In genomic region chr10:47164126-47164799, GRCh38 we compare ENCODE assay signal across 13 cellular contexts.
A peak's percentile ranks its signal among the peaks of the same experiment; 100 is the strongest.
DNase-seq lines count a peak whose midpoint lies in the region; ATAC-seq and TF ChIP-seq lines count a peak whose summit lies in the region.
"Had no signal": no experiment of that assay in that cellular context is flagged by ENCODE, and none has a peak within 500 bp of the region (broad histone marks: within the 10 kb centered on the region; RNA-seq: fewer than 3 reads in every experiment).

No MANE protein-coding gene starts in this region.

- H3K27ac Mint-ChIP-seq in CD4-positive, alpha-beta memory T cell: peak overlapping the region in 6 of 7 donors; percentile 42 to 85 (median 60)
- H3K27ac Mint-ChIP-seq in naive thymus-derived CD4-positive, alpha-beta T cell: peak overlapping the region in 8 of 9 donors; percentile 96 to 100 (median 99)

- H3K27me3 ChIP-seq in CD4-positive, alpha-beta memory T cell (ENCODE audit: insufficient read depth, low read length): no peaks in the 10 kb centered on the region
- H3K27me3 ChIP-seq in naive thymus-derived CD4-positive, alpha-beta T cell (ENCODE audit: control insufficient read depth in 2 of 2, insufficient read depth in 2 of 2, low read length in 2 of 2): no peaks in the 10 kb centered on the region
- H3K27me3 ChIP-seq: Peyer's patch had no signal

- in situ Hi-C loops in astrocyte of the spinal cord (cut with HindIII; ENCODE audit: low sequenced_read_pairs): no loop called here

- DNase-seq in CD4-positive, alpha-beta memory T cell: no peak
- DNase-seq in astrocyte of the spinal cord (ENCODE audit: low read depth, low spot score) (peak; percentile 86), SIG-M5 treated with dmso at 0.1 percent for 504 hours (lab: John Stamatoyannopoulos, UW; ENCODE audit: unreplicated experiment) (no peak), NCI-H82 (lab: John Stamatoyannopoulos, UW) (no peak), iPS-NIHi11 (ENCODE audit: low spot score) (no peak), NCI-H748 treated with DMSO at 0.1 percent for 48 hours (lab: John Stamatoyannopoulos, UW) (no peak)
- no peak for DNase-seq in naive thymus-derived CD4-positive, alpha-beta T cell
- DNase-seq: cerebellar nuclear complex, GOT3, left ventricle myocardium inferior, Peyer's patch had no signal

- intact Hi-C loops in CD4-positive, alpha-beta memory T cell (cut with micrococcal nuclease): no loop called here
- intact Hi-C loops in naive thymus-derived CD4-positive, alpha-beta T cell (cut with micrococcal nuclease): loop anchor here (2.0 to 10.0 kb wide), 2 partner anchors 101 to 119 kb away; no protein-coding TSS in a partner anchor

- no peak for TF ChIP-seq CTCF in astrocyte of the spinal cord (IDR thresholded peaks at IDR 0.05; ENCODE audit: low read depth, low read length)

- peaks cover 0 to 3% (median 0%) of the 10 kb centered on the region in 8 donors for H3K9me3 Mint-ChIP-seq in CD4-positive, alpha-beta memory T cell
- H3K9me3 Mint-ChIP-seq in naive thymus-derived CD4-positive, alpha-beta T cell: peaks cover 0 to 4% (median 0%) of the 10 kb centered on the region in 11 donors

- no peak for ATAC-seq in naive thymus-derived CD4-positive, alpha-beta T cell

- H3K27me3 Mint-ChIP-seq in CD4-positive, alpha-beta memory T cell: no peaks in the 10 kb centered on the region
- no peaks in the 10 kb centered on the region for H3K27me3 Mint-ChIP-seq in naive thymus-derived CD4-positive, alpha-beta T cell

- peaks cover 22% of the 10 kb centered on the region for H3K4me1 ChIP-seq in CD4-positive, alpha-beta memory T cell (ENCODE audit: insufficient read depth, low read length)
- H3K4me1 ChIP-seq in naive thymus-derived CD4-positive, alpha-beta T cell (ENCODE audit: control insufficient read depth in 2 of 2, insufficient read depth in 2 of 2, low read length in 2 of 2): peaks cover 12 to 23% of the 10 kb centered on the region in 2 donors

- peak overlapping the region in 1 of 8 donors; percentile 20 for H3K4me3 Mint-ChIP-seq in CD4-positive, alpha-beta memory T cell
- peak overlapping the region in 5 of 10 donors; percentile 79 to 93 (median 92) for H3K4me3 Mint-ChIP-seq in naive thymus-derived CD4-positive, alpha-beta T cell

- H3K4me1 Mint-ChIP-seq in CD4-positive, alpha-beta memory T cell: peaks cover 12 to 23% (median 18%) of the 10 kb centered on the region in 4 donors
- peaks cover 19 to 39% (median 28%) of the 10 kb centered on the region in 7 donors for H3K4me1 Mint-ChIP-seq in naive thymus-derived CD4-positive, alpha-beta T cell

- no peaks in the 10 kb centered on the region for H3K9me3 ChIP-seq in CD4-positive, alpha-beta memory T cell (ENCODE audit: control insufficient read depth in 1 of 2, low read length in 2 of 2)
- H3K9me3 ChIP-seq in KOPT-K1 (ENCODE audit: insufficient read depth, low read length, poor library complexity, severe bottlenecking): no peaks in the 10 kb centered on the region
- no peaks in the 10 kb centered on the region for H3K9me3 ChIP-seq in naive thymus-derived CD4-positive, alpha-beta T cell (ENCODE audit: control insufficient read depth in 2 of 3, low read length in 3 of 3)
- H3K9me3 ChIP-seq: left ventricle myocardium inferior, neutrophil, Peyer's patch had no signal

- no peak overlapping the region for H3K27ac ChIP-seq in CD4-positive, alpha-beta memory T cell (ENCODE audit: low read depth, low read length)
- peak overlapping the region; percentile 94 for H3K27ac ChIP-seq in KOPT-K1 (ENCODE audit: low read depth, low read length, poor library complexity, severe bottlenecking)
- H3K27ac ChIP-seq in naive thymus-derived CD4-positive, alpha-beta T cell (ENCODE audit: low read depth, low read length): peak overlapping the region; percentile 21
- H3K27ac ChIP-seq: left ventricle myocardium inferior, neutrophil had no signal

- no peak overlapping the region for H3K4me3 ChIP-seq in CD4-positive, alpha-beta memory T cell (ENCODE audit: low read length in 2 of 2)
- H3K4me3 ChIP-seq in astrocyte of the spinal cord (ENCODE audit: low read depth, low read length): no peak overlapping the region
- H3K4me3 ChIP-seq in naive thymus-derived CD4-positive, alpha-beta T cell (ENCODE audit: low read length): no peak overlapping the region
- H3K4me3 ChIP-seq: left ventricle myocardium inferior, Peyer's patch had no signal

- POLR2A ChIA-PET in CD4-positive, alpha-beta memory T cell (lab: Charles Lee; ENCODE audit: partially characterized antibody): no interaction called here
- POLR2A ChIA-PET in naive thymus-derived CD4-positive, alpha-beta T cell (lab: Charles Lee): interaction anchor here (1.3 kb wide), 1 partner anchor 96 kb away, joined by 4 read pairs; no protein-coding TSS in a partner anchor

- no peaks in the 10 kb centered on the region for H3K36me3 ChIP-seq in CD4-positive, alpha-beta memory T cell (ENCODE audit: insufficient read depth, low read length)
- no peaks in the 10 kb centered on the region for H3K36me3 ChIP-seq in KOPT-K1 (ENCODE audit: insufficient read depth, low read length)
- no peaks in the 10 kb centered on the region for H3K36me3 ChIP-seq in naive thymus-derived CD4-positive, alpha-beta T cell (ENCODE audit: control insufficient read depth in 2 of 3, insufficient read depth in 3 of 3, low read length in 3 of 3)
- H3K36me3 ChIP-seq: left ventricle myocardium inferior, neutrophil, Peyer's patch had no signal

- no peaks in the 10 kb centered on the region for H3K36me3 Mint-ChIP-seq in CD4-positive, alpha-beta memory T cell
- peaks cover 0 to 3% (median 0%) of the 10 kb centered on the region in 5 donors for H3K36me3 Mint-ChIP-seq in naive thymus-derived CD4-positive, alpha-beta T cell

- CTCF ChIA-PET in CD4-positive, alpha-beta memory T cell (lab: Charles Lee; ENCODE audit: partially characterized antibody): interaction anchor here (1.7 to 4.2 kb wide), 3 partner anchors 116 to 147 kb away, joined by 7 to 22 read pairs (median 12); no protein-coding TSS in a partner anchor
- CTCF ChIA-PET in naive thymus-derived CD4-positive, alpha-beta T cell (lab: Charles Lee): no interaction called here
